ENCODE assay signal across 11 cellular contexts in the genomic region with DNA sequence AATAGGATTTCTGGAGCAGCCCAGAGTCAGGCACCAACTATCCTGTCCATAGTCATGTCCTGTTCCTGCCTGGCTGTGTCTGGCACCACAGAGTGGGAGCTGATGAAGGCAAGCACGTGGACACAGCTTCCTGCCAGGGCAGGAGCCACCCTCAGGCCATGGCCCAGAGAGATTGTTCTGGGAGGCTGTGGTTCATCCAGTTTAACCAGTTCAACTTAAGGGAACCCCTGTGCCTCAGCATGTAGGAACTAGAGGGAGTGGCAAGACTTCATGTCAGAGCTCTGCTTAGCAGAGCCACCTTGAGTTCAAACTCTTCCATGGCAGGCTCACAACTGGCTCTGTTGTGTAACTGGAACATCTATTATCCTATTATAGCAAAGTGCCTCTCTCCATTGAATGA.
DNase-seq lines count a peak whose midpoint lies in the region; ATAC-seq and TF ChIP-seq lines count a peak whose summit lies in the region.
"Had no signal": no experiment of that assay in that cellular context is flagged by ENCODE, and none has a peak within 500 bp of the region (broad histone marks: within the 10 kb centered on the region; RNA-seq: fewer than 3 reads in every experiment).

No MANE protein-coding gene starts in this region.

- H3K4me3 Mint-ChIP-seq in activated T-helper 2 cell treated with anti-CD3 and anti-CD28 coated beads, Interferon-gamma antibody, Interleukin-2, Interleukin-4, amounts not matched to agents 10 μg/mL and 5 μg/mL and 100 μg/mL, durations not matched to agents 14 hours and 24 hours and 36 hours (ENCODE audit: low read depth): no peak overlapping the region
- H3K4me3 Mint-ChIP-seq: brain had no signal

- no peak overlapping the region for H3K27ac ChIP-seq in fibroblast of lung (ENCODE audit: insufficient read depth, low read length)

- ATAC-seq in mucosa of descending colon: peak; percentile 83

- TF ChIP-seq CTCF in fibroblast of lung (conservative IDR thresholded peaks at IDR 0.05 in 1 of 2, IDR thresholded peaks at IDR 0.05 in 1 of 2; ENCODE audit: low read depth in 1 of 2, low read length in 2 of 2) (peak; percentile 15 to 16), mucosa of descending colon (IDR thresholded peaks at IDR 0.05) (no peak)

- no peaks in the 10 kb centered on the region for H3K9me3 ChIP-seq in fibroblast of lung (ENCODE audit: control insufficient read depth, insufficient read depth, low read depth, low read length)
- H3K9me3 ChIP-seq in mucosa of descending colon: no peaks in the 10 kb centered on the region

- no peak overlapping the region for H3K27ac Mint-ChIP-seq in activated T-helper 2 cell treated with anti-CD3 and anti-CD28 coated beads, Interferon-gamma antibody, Interleukin-2, Interleukin-4, amounts not matched to agents 10 μg/mL and 5 μg/mL and 100 μg/mL, durations not matched to agents 14 hours and 24 hours and 36 hours

- H3K4me2 ChIP-seq in fibroblast of lung (ENCODE audit: extremely low read depth, insufficient read depth, low read length): no peak overlapping the region

- DNase-seq in D341Med (ENCODE audit: low spot score) (peak; percentile 41), NCI-H460 (ENCODE audit: extremely low read depth, low read depth) (peak; percentile 14), fibroblast of lung (ENCODE audit: low read depth in 2 of 2) (peak in 1 of 2 donors; percentile 20), mucosa of descending colon (peak in 2 of 3 donors; percentile 16 to 35), COLO829 (ENCODE audit: low spot score) (no peak), NCI-H146 treated with DMSO at 0.1 percent for 48 hours (lab: John Stamatoyannopoulos, UW; ENCODE audit: unreplicated experiment) (no peak)
- no peak for DNase-seq in activated T-helper 2 cell treated with anti-CD3 and anti-CD28 coated beads, Interferon-gamma antibody, Interleukin-2, Interleukin-4, amounts not matched to agents 10 μg/mL and 5 μg/mL and 100 μg/mL, durations not matched to agents 14 hours and 24 hours and 36 hours (ENCODE audit: low spot score)
- DNase-seq in activated CD4-positive, alpha-beta T cell treated with anti-CD3 and anti-CD28 coated beads, Interleukin-2, amount 50 U/mL, for 4 hours: no peak
- DNase-seq: NCI-H1105; stimulated activated naive CD4-positive, alpha-beta T cell treated with Interleukin-2 at 50 U/mL for 16 hours had no signal

- no peak overlapping the region for H3K9ac ChIP-seq in fibroblast of lung (ENCODE audit: insufficient read depth, low read length)

- no peaks in the 10 kb centered on the region for H3K9me3 Mint-ChIP-seq in activated T-helper 2 cell treated with anti-CD3 and anti-CD28 coated beads, Interferon-gamma antibody, Interleukin-2, Interleukin-4, amounts not matched to agents 10 μg/mL and 5 μg/mL and 100 μg/mL, durations not matched to agents 14 hours and 24 hours and 36 hours

- no peak overlapping the region for H3K4me3 ChIP-seq in fibroblast of lung (replicated peaks in 1 of 4; ENCODE audit: control extremely low read depth in 1 of 4, insufficient read depth in 1 of 4, low read depth in 3 of 4, low read length in 4 of 4)
- no peak overlapping the region for H3K4me3 ChIP-seq in mucosa of descending colon

- H3K36me3 ChIP-seq in fibroblast of lung (ENCODE audit: control insufficient read depth, insufficient read depth, low read length): no peaks in the 10 kb centered on the region
- H3K36me3 ChIP-seq in mucosa of descending colon (ENCODE audit: low read depth): no peaks in the 10 kb centered on the region

- no peaks in the 10 kb centered on the region for H3K27me3 Mint-ChIP-seq in activated T-helper 2 cell treated with anti-CD3 and anti-CD28 coated beads, Interferon-gamma antibody, Interleukin-2, Interleukin-4, amounts not matched to agents 10 μg/mL and 5 μg/mL and 100 μg/mL, durations not matched to agents 14 hours and 24 hours and 36 hours (ENCODE audit: low read depth)

- intact Hi-C loops in mucosa of descending colon (cut with DNase I, micrococcal nuclease): no loop called here
- intact Hi-C loops in activated T-helper 2 cell treated with anti-CD3 and anti-CD28 coated beads, Interferon-gamma antibody, Interleukin-2, Interleukin-4, amounts not matched to agents 10 μg/mL and 5 μg/mL and 100 μg/mL, durations not matched to agents 14 hours and 24 hours and 36 hours (cut with micrococcal nuclease): no loop called here

- no peaks in the 10 kb centered on the region for H3K79me2 ChIP-seq in fibroblast of lung (ENCODE audit: control insufficient read depth, insufficient read depth, low read length)

- peaks cover 2% of the 10 kb centered on the region for H3K4me1 ChIP-seq in fibroblast of lung (ENCODE audit: control insufficient read depth, extremely low read depth, insufficient read depth, low read length)
- no peaks in the 10 kb centered on the region for H3K4me1 ChIP-seq in mucosa of descending colon (ENCODE audit: low read depth)

- peak overlapping the region; percentile 25 for H2AFZ ChIP-seq in fibroblast of lung (ENCODE audit: low read length)

- H4K20me1 ChIP-seq in fibroblast of lung (ENCODE audit: control insufficient read depth, extremely low read depth, insufficient read depth, low read length): no peaks in the 10 kb centered on the region

- no peaks in the 10 kb centered on the region for H3K27me3 ChIP-seq in fibroblast of lung (ENCODE audit: control insufficient read depth, insufficient read depth, low read length)

- H3K4me1 Mint-ChIP-seq in activated T-helper 2 cell treated with anti-CD3 and anti-CD28 coated beads, Interferon-gamma antibody, Interleukin-2, Interleukin-4, amounts not matched to agents 10 μg/mL and 5 μg/mL and 100 μg/mL, durations not matched to agents 14 hours and 24 hours and 36 hours (ENCODE audit: low read depth): no peaks in the 10 kb centered on the region

- H3K36me3 Mint-ChIP-seq in activated T-helper 2 cell treated with anti-CD3 and anti-CD28 coated beads, Interferon-gamma antibody, Interleukin-2, Interleukin-4, amounts not matched to agents 10 μg/mL and 5 μg/mL and 100 μg/mL, durations not matched to agents 14 hours and 24 hours and 36 hours (ENCODE audit: low read depth): no peaks in the 10 kb centered on the region
- H3K36me3 Mint-ChIP-seq: brain had no signal

Comparison
In these comparisons a context has a peak if more than half of its experiments do, and no peak if none do; other contexts are left out.
1. DNase-seq: peak in D341Med (single experiment), NCI-H460 (single experiment) and mucosa of descending colon (2 of 3); none in COLO829 (single experiment), activated T-helper 2 cell treated with anti-CD3 and anti-CD28 coated beads, Interferon-gamma antibody, Interleukin-2, Interleukin-4, amounts not matched to agents 10 μg/mL and 5 μg/mL and 100 μg/mL, durations not matched to agents 14 hours and 24 hours and 36 hours (single experiment), activated CD4-positive, alpha-beta T cell treated with anti-CD3 and anti-CD28 coated beads, Interleukin-2, amount 50 U/mL, for 4 hours (0 of 2) and NCI-H146 treated with DMSO at 0.1 percent for 48 hours (single experiment).